27 cellular contexts compared by ENCODE assay signal in the genomic region with DNA sequence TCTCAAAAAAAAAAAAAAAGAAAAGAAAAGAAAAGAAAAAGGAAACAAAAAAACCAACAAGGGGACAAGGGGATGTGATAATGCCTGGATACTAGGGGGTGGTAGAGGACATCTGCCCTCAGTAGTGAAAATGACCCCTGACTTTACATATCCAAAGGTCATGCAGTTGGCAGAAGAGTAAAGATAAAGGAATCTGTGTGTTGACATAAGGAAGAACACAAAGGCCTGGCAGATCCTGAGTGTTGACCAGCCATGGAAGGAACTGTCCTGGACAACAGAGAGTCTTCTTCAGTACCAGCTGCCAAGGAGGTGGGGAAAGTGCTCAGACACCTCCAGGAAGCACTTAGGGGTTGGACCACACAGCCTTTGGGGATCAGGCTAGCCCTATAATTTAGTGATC. TPM values are rescaled to one million over a fixed set of nuclear protein-coding genes. Genes with fewer than 3 reads are reported as not detected.
DNase-seq lines count a peak whose midpoint lies in the region; ATAC-seq and TF ChIP-seq lines count a peak whose summit lies in the region.
"Had no signal": no experiment of that assay in that cellular context is flagged by ENCODE, and none has a peak within 500 bp of the region (broad histone marks: within the 10 kb centered on the region; RNA-seq: fewer than 3 reads in every experiment).

No MANE protein-coding gene starts in this region.

- H3K4me3 ChIP-seq in osteoblast (ENCODE audit: insufficient read depth, low read length), result no peak overlapping the region
- H3K4me3 ChIP-seq: A549, HAP-1 had no signal

- H3K27ac Mint-ChIP-seq in central memory CD8-positive, alpha-beta T cell (ENCODE audit: low read depth), result peak overlapping the region; percentile 35
- H3K27ac Mint-ChIP-seq: IgD-negative memory B cell had no signal

- no peaks in the 10 kb centered on the region for H3K36me3 Mint-ChIP-seq in central memory CD8-positive, alpha-beta T cell (ENCODE audit: insufficient read depth)

- TF ChIP-seq CTCF in C4-2B (conservative IDR thresholded peaks at IDR 0.05), result no peak
- TF ChIP-seq CTCF in osteoblast (IDR thresholded peaks at IDR 0.05; ENCODE audit: extremely low read depth, low read depth, low read length), result no peak

- no peaks in the 10 kb centered on the region for H3K4me1 Mint-ChIP-seq in central memory CD8-positive, alpha-beta T cell

- H3K9me3 ChIP-seq in osteoblast (ENCODE audit: low read depth, low read length), result no peaks in the 10 kb centered on the region
- H3K9me3 ChIP-seq: A549, HAP-1 had no signal

- H4K20me1 ChIP-seq in osteoblast (ENCODE audit: insufficient read depth, low read length), result no peaks in the 10 kb centered on the region

- H3K36me3 ChIP-seq in osteoblast (ENCODE audit: insufficient read depth, low read length), result no peaks in the 10 kb centered on the region

- H3K27ac ChIP-seq in C4-2B, result peak overlapping the region; percentile 86
- no peak overlapping the region for H3K27ac ChIP-seq in osteoblast (ENCODE audit: low read depth, low read length)
- H3K27ac ChIP-seq: A549, KMS-11 had no signal

- no peak overlapping the region for H3K4me2 ChIP-seq in osteoblast (ENCODE audit: insufficient read depth, low read length)
- H3K4me2 ChIP-seq: A549, KMS-11 had no signal

- no peak for ATAC-seq in central memory CD8-positive, alpha-beta T cell (replicated peaks; ENCODE audit: extremely low read depth, poor library complexity, severe bottlenecking)
- ATAC-seq: A549, Right ventricle myocardium inferior had no signal

- H3K9me3 Mint-ChIP-seq in central memory CD8-positive, alpha-beta T cell, result no peaks in the 10 kb centered on the region
- H3K9me3 Mint-ChIP-seq: CD14-positive monocyte, IgD-negative memory B cell had no signal

- no peak overlapping the region for H3K4me3 Mint-ChIP-seq in central memory CD8-positive, alpha-beta T cell
- H3K4me3 Mint-ChIP-seq: CD14-positive monocyte, IgD-negative memory B cell had no signal

- no peak overlapping the region for H2AFZ ChIP-seq in osteoblast (ENCODE audit: low read length)

- H3K27me3 ChIP-seq in osteoblast (ENCODE audit: insufficient read depth, low read length), result no peaks in the 10 kb centered on the region

- H3K4me1 ChIP-seq in osteoblast (ENCODE audit: insufficient read depth, low read length), result peaks cover 9% of the 10 kb centered on the region

- H3K27me3 Mint-ChIP-seq in central memory CD8-positive, alpha-beta T cell, result no peaks in the 10 kb centered on the region
- H3K27me3 Mint-ChIP-seq: IgD-negative memory B cell had no signal

- no peaks in the 10 kb centered on the region for H3K79me2 ChIP-seq in osteoblast (ENCODE audit: insufficient read depth, low read length)

- DNase-seq in NCI-H146 (lab: John Stamatoyannopoulos, UW) (peak; percentile 59), osteoblast (ENCODE audit: insufficient read length, low spot score, missing footprints) (peak; percentile 78), HCEC 1CT (no peak), GM03348 (ENCODE audit: low spot score) (no peak), HT-29 (ENCODE audit: low spot score) (no peak), SIG-M5 (lab: John Stamatoyannopoulos, UW) (no peak)
- DNase-seq in central memory CD8-positive, alpha-beta T cell (ENCODE audit: low spot score in 2 of 2), result no peak
- DNase-seq: DMS153, GOT3, NCI-H1048, NCI-H1417 treated with DMSO at 0.1 percent for 48 hours, NCI-H187 treated with DMSO at 0.1 percent for 48 hours, NCI-H446, NCI-H524 treated with DMSO at 0.1 percent for 48 hours, NCI-H774, PC-3, T-helper 1 cell had no signal

RNA-seq across cellular contexts. Expression of gene SLC43A1, which starts 12.6 kb away (rescaled TPM):
- total RNA-seq in osteoblast, result 18.5 and 28.0 TPM in 2 replicates
- 47.7 and 60.8 TPM in 2 replicates for total RNA-seq in HT-29 (2014; rRNA removed; shearing (Covaris generic))

RNA-seq across cellular contexts. Expression of gene TIMM10, which starts 27.7 kb away (rescaled TPM):
- total RNA-seq in osteoblast, result 22.1 and 25.7 TPM in 2 replicates
- 133 and 143 TPM in 2 replicates for total RNA-seq in HT-29 (2014; rRNA removed; shearing (Covaris generic))

RNA-seq across cellular contexts. Expression of gene SMTNL1, which starts 34.5 kb away (rescaled TPM):
- not detected in 2 replicates for total RNA-seq in osteoblast
- not detected in 2 replicates for total RNA-seq in HT-29 (2014; rRNA removed; shearing (Covaris generic))
- total RNA-seq: Daoy, G401, PC-3, Right ventricle myocardium inferior, RPMI7951 had no signal

RNA-seq across cellular contexts. Expression of gene RTN4RL2, which starts 42.5 kb away (rescaled TPM):
- 0.29 and 0.36 TPM in 2 replicates for total RNA-seq in osteoblast
- 0.79 and 1.1 TPM in 2 replicates for total RNA-seq in HT-29 (2014; rRNA removed; shearing (Covaris generic))
- total RNA-seq: G401 had no signal

Comparison
In these comparisons a context has a peak if more than half of its experiments do, and no peak if none do; other contexts are left out.
1. DNase-seq: peak in NCI-H146 (single experiment) and osteoblast (single experiment); none in central memory CD8-positive, alpha-beta T cell (0 of 2), HCEC 1CT (single experiment), GM03348 (single experiment), HT-29 (single experiment) and SIG-M5 (single experiment).